1 cellular context compared by ENCODE assay signal in genomic region chr10:110224992-110225391, GRCh38.
TF ChIP-seq lines count a peak whose summit lies in the region.

No MANE protein-coding gene starts in this region.

TF ChIP-seq in HepG2, 621 proteins besides CTCF, POLR2A, EP300 and RAD21:
- no peak for TF ChIP-seq E2F1 (CRISPR knock-in tag; IDR thresholded peaks at IDR 0.05)
- no peak for TF ChIP-seq SMARCC2 (IDR thresholded peaks at IDR 0.05)
- TF ChIP-seq SRY (CRISPR knock-in tag; IDR thresholded peaks at IDR 0.05) = no peak
- no peak for TF ChIP-seq NR2C2 (CRISPR knock-in tag; IDR thresholded peaks at IDR 0.05; ENCODE audit: borderline replicate concordance)
- no peak for TF ChIP-seq IRF9 (CRISPR knock-in tag; IDR thresholded peaks at IDR 0.05; ENCODE audit: borderline replicate concordance)
- peak; percentile 74; the same call in 1 of the 2 replicates for TF ChIP-seq ZNF205 (CRISPR knock-in tag; IDR thresholded peaks at IDR 0.05)
- no peak for TF ChIP-seq ZBTB38 (CRISPR knock-in tag; IDR thresholded peaks at IDR 0.05)
- TF ChIP-seq ZNF576 (CRISPR knock-in tag; IDR thresholded peaks at IDR 0.05) = no peak
- no peak for TF ChIP-seq GFI1 (CRISPR knock-in tag; IDR thresholded peaks at IDR 0.05; ENCODE audit: borderline replicate concordance)
- TF ChIP-seq ZBTB40 (IDR thresholded peaks at IDR 0.05) = no peak
- TF ChIP-seq ZBTB40 (CRISPR knock-in tag; IDR thresholded peaks at IDR 0.05) = no peak
- TF ChIP-seq CBX5 (CRISPR knock-in tag; IDR thresholded peaks at IDR 0.05; ENCODE audit: borderline replicate concordance) = no peak
- no peak for TF ChIP-seq AHDC1 (CRISPR knock-in tag; IDR thresholded peaks at IDR 0.05; ENCODE audit: borderline replicate concordance)
- no peak for TF ChIP-seq TFDP2 (CRISPR knock-in tag; IDR thresholded peaks at IDR 0.05)
- no peak for TF ChIP-seq HDAC1 (CRISPR knock-in tag; IDR thresholded peaks at IDR 0.05)
- peak; percentile 43; the same call in 1 of the 2 replicates for TF ChIP-seq ZMYM3 (CRISPR knock-in tag; IDR thresholded peaks at IDR 0.05)
TF ChIP-seq in HepG2: peak in this region for 2.
